27 cellular contexts compared by ENCODE assay signal in genomic region chr3:71647751-71648150, GRCh38.
"Had no signal": no experiment of that assay in that cellular context is flagged by ENCODE, and none has a peak within 500 bp of the region (broad histone marks: within the 10 kb centered on the region; RNA-seq: fewer than 3 reads in every experiment).

No MANE protein-coding gene starts in this region.

- H3K9me3 ChIP-seq: esophagus squamous epithelium, mucosa of descending colon, ovary, right lobe of liver, suprapubic skin, transverse colon, upper lobe of right lung, uterus had no signal

- DNase-seq: dermis blood vessel endothelial cell; effector memory CD4-positive, alpha-beta T cell; erythroblast; esophagus squamous epithelium; kidney; mesenchymal stem cell; mucosa of descending colon; naive B cell; ovary; right lobe of liver; small intestine; stimulated activated CD4-positive, alpha-beta T cell treated with anti-CD3 and anti-CD28 coated beads, Interleukin-12 subunit alpha, Interleukin-12 subunit beta, amount 100 ng/mL, for 4 hours; stimulated activated CD4-positive, alpha-beta T cell treated with anti-CD3 and anti-CD28 coated beads, Interleukin-1b, Interleukin-23, amount 100 ng/mL, for 48 hours; stimulated activated CD4-positive, alpha-beta T cell treated with anti-CD3 and anti-CD28 coated beads, Interleukin-4, amount 100 ng/mL, for 1 hour; stimulated activated CD8-positive, alpha-beta memory T cell treated with anti-CD3 and anti-CD28 coated beads, Interleukin-4, amount 100 ng/mL, for 48 hours; stimulated activated naive CD4-positive, alpha-beta T cell; stimulated activated naive CD8-positive, alpha-beta T cell treated with anti-CD3 and anti-CD28 coated beads, Interleukin-15, amount 100 ng/mL, for 72 hours; transverse colon; upper lobe of right lung; uterus had no signal

- H3K36me3 ChIP-seq: esophagus squamous epithelium, ovary, right lobe of liver, suprapubic skin, transverse colon, upper lobe of right lung, uterus had no signal

- H3K27me3 ChIP-seq: esophagus squamous epithelium, ovary, right lobe of liver, suprapubic skin, transverse colon, upper lobe of right lung, uterus had no signal

- ATAC-seq: left lobe of liver; mucosa of descending colon; natural killer cell treated with Interleukin-12 subunit alpha and Interleukin-12 subunit beta and Interleukin-15 and Interleukin-18, amount 100 ng/mL, for 72 hours; right lobe of liver; stimulated activated naive CD8-positive, alpha-beta T cell treated with anti-CD3 and anti-CD28 coated beads, Interleukin-15, amount 100 ng/mL, for 72 hours; upper lobe of right lung had no signal

- H3K27ac ChIP-seq: coronary artery, esophagus squamous epithelium, ovary, right lobe of liver, suprapubic skin, transverse colon, upper lobe of right lung, uterus had no signal

- FAIRE-seq: endothelial cell of umbilical vein, frontal cortex, kidney, small intestine had no signal

- H3K4me1 ChIP-seq: right lobe of liver, upper lobe of right lung, uterus had no signal

- H3K4me3 ChIP-seq: coronary artery, esophagus squamous epithelium, lung, mucosa of descending colon, ovary, right lobe of liver, suprapubic skin, transverse colon, upper lobe of right lung, uterus had no signal
